In the genomic region with DNA sequence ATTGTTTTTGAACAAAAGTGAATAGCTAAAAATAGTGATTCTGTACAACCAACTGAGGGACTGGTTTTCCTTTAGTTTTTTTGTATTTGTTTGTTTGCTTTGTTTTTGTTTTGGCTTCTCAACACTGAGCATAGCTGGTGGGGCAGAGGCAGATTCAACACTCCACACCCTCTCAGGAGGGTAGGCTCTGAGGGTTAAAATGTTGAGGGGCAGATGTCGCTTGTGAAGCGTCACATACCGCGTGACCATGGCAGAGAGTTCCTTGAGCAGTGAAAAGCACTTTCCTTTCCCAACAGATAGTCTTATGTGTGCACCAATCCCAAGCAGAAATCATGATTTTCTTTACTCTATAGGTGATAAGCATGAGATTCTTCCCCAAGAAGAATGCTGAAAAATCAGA, we compare ENCODE assay signal across 21 cellular contexts.
"Had no signal": no experiment of that assay in that cellular context is flagged by ENCODE, and none has a peak within 500 bp of the region (broad histone marks: within the 10 kb centered on the region; RNA-seq: fewer than 3 reads in every experiment).

No MANE protein-coding gene starts in this region.

- DNase-seq: activated B cell treated with CpG ODN at 0.5 μM for 24 hours; activated CD4-positive, alpha-beta memory T cell treated with anti-CD3 and anti-CD28 coated beads for 36 hours; activated CD4-positive, alpha-beta T cell treated with anti-CD3 and anti-CD28 coated beads for 4 hours; activated effector memory CD4-positive, alpha-beta T cell treated with Interleukin-2 at 50 U/mL for 16 hours; activated naive CD4-positive, alpha-beta T cell treated with anti-CD3 and anti-CD28 coated beads, Interleukin-2, amount 10 ng/mL, durations not matched to agents 7 days and 5 days; activated T-cell treated with anti-CD3 and anti-CD28 coated beads, Interleukin-2, amount 50 U/mL, for 72 hours; amygdala; effector CD8-positive, alpha-beta T cell; foreskin keratinocyte; left lung; natural killer cell; stimulated activated CD4-positive, alpha-beta T cell treated with anti-CD3 and anti-CD28 coated beads, Interleukin-12 subunit alpha, Interleukin-12 subunit beta, amount 100 ng/mL, for 4 hours; stimulated activated CD4-positive, alpha-beta T cell treated with anti-CD3 and anti-CD28 coated beads, Interleukin-4, amount 100 ng/mL, for 4 hours; substantia nigra; T-helper 1 cell; T-helper 9 cell; tibial artery had no signal

- H3K4me1 Mint-ChIP-seq: activated B cell treated with CpG ODN at 0.5 μM for 24 hours; activated naive CD4-positive, alpha-beta T cell treated with anti-CD3 and anti-CD28 coated beads, Interleukin-2, amount 10 ng/mL, durations not matched to agents 7 days and 5 days had no signal

- H3K36me3 ChIP-seq: left lung, prostate gland, tibial artery had no signal

- H3K27ac Mint-ChIP-seq: activated B cell treated with CpG ODN at 0.5 μM for 24 hours; activated CD4-positive, alpha-beta memory T cell treated with anti-CD3 and anti-CD28 coated beads for 36 hours; activated naive CD4-positive, alpha-beta T cell treated with anti-CD3 and anti-CD28 coated beads, Interleukin-2, amount 10 ng/mL, durations not matched to agents 7 days and 5 days; activated T-cell treated with anti-CD3 and anti-CD28 coated beads, Interleukin-2, amount 50 U/mL, for 72 hours; dendritic cell treated with granulocyte-macrophage colony-stimulating factor and Interleukin-4, amounts not matched to agents 40 ng/mL and 50 ng/mL, for 4 days; natural killer cell; stimulated activated naive CD8-positive, alpha-beta T cell treated with anti-CD3 and anti-CD28 coated beads, Interleukin-15, Interleukin-2, amounts not matched to agents 100 ng/mL and 50 ng/mL, for 24 hours had no signal

- ATAC-seq: activated T-cell treated with anti-CD3 and anti-CD28 coated beads, Interleukin-2, amount 50 U/mL, for 72 hours; foreskin keratinocyte; left lung; natural killer cell had no signal

- H3K4me1 ChIP-seq: left lung, prostate gland had no signal

- H3K4me3 ChIP-seq: left lung, lung, prostate gland, tibial artery had no signal

- H3K27ac ChIP-seq: foreskin keratinocyte, left lung, prostate gland, tibial artery had no signal

- H3K27me3 ChIP-seq: foreskin keratinocyte, tibial artery had no signal

- H3K9me3 Mint-ChIP-seq: activated B cell treated with CpG ODN at 0.5 μM for 24 hours; activated CD4-positive, alpha-beta memory T cell treated with anti-CD3 and anti-CD28 coated beads for 36 hours; activated naive CD4-positive, alpha-beta T cell treated with anti-CD3 and anti-CD28 coated beads, Interleukin-2, amount 10 ng/mL, durations not matched to agents 7 days and 5 days; activated T-cell treated with anti-CD3 and anti-CD28 coated beads, Interleukin-2, amount 50 U/mL, for 72 hours; dendritic cell treated with granulocyte-macrophage colony-stimulating factor and Interleukin-4, amounts not matched to agents 40 ng/mL and 50 ng/mL, for 4 days; natural killer cell; stimulated activated naive CD8-positive, alpha-beta T cell treated with anti-CD3 and anti-CD28 coated beads, Interleukin-15, Interleukin-2, amounts not matched to agents 100 ng/mL and 50 ng/mL, for 24 hours had no signal

- H3K36me3 Mint-ChIP-seq: activated CD4-positive, alpha-beta memory T cell treated with anti-CD3 and anti-CD28 coated beads for 36 hours; activated naive CD4-positive, alpha-beta T cell treated with anti-CD3 and anti-CD28 coated beads, Interleukin-2, amount 10 ng/mL, durations not matched to agents 7 days and 5 days; natural killer cell had no signal

- H3K9me3 ChIP-seq: left lung, prostate gland, tibial artery had no signal

- H3K4me3 Mint-ChIP-seq: activated B cell treated with CpG ODN at 0.5 μM for 24 hours; activated CD4-positive, alpha-beta memory T cell treated with anti-CD3 and anti-CD28 coated beads for 36 hours; activated naive CD4-positive, alpha-beta T cell treated with anti-CD3 and anti-CD28 coated beads, Interleukin-2, amount 10 ng/mL, durations not matched to agents 7 days and 5 days; activated T-cell treated with anti-CD3 and anti-CD28 coated beads, Interleukin-2, amount 50 U/mL, for 72 hours; dendritic cell treated with granulocyte-macrophage colony-stimulating factor and Interleukin-4, amounts not matched to agents 40 ng/mL and 50 ng/mL, for 4 days; natural killer cell; stimulated activated naive CD8-positive, alpha-beta T cell treated with anti-CD3 and anti-CD28 coated beads, Interleukin-15, Interleukin-2, amounts not matched to agents 100 ng/mL and 50 ng/mL, for 24 hours had no signal
